Comparison of ENCODE assay signal across 28 cellular contexts in the genomic region with DNA sequence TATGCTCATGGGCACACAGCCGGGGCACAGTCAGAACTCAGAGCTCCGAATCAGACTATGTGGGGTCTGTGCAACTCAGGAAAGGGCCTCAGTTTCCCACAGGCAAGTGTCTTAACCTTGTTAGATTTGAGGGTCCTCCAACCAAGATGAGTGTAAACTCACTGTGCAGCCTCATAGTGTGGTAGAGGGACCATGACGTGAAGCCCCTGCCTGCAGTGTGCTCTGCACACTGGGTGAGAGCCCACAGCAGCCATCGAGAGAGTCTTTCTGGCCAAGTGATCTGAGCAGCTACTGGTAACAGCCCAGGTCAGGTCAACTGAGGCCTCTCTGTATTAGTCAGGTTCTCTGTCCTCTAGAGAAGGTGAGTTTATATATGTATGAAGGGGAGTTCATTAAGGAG. TPM values are rescaled to one million over a fixed set of nuclear protein-coding genes. Genes with fewer than 3 reads are reported as not detected.
A peak's percentile ranks its signal among the peaks of the same experiment; 100 is the strongest.
DNase-seq lines count a peak whose midpoint lies in the region; ATAC-seq and TF ChIP-seq lines count a peak whose summit lies in the region.
"Had no signal": no experiment of that assay in that cellular context is flagged by ENCODE, and none has a peak within 500 bp of the region (broad histone marks: within the 10 kb centered on the region; RNA-seq: fewer than 3 reads in every experiment).

No MANE protein-coding gene starts in this region.

- no peak overlapping the region for H3K4me3 Mint-ChIP-seq in stimulated activated naive CD8-positive, alpha-beta T cell treated with anti-CD3 and anti-CD28 coated beads, Interleukin-15, amount 100 ng/mL, for 72 hours
- no peak overlapping the region for H3K4me3 Mint-ChIP-seq in glutamatergic neuron (ENCODE audit: unreplicated experiment)
- H3K4me3 Mint-ChIP-seq: CD14-positive monocyte; CD4-positive, alpha-beta memory T cell; CD4-positive, CD25-positive, alpha-beta regulatory T cell; CD8-positive, alpha-beta memory T cell had no signal

- H3K27ac Mint-ChIP-seq in stimulated activated naive CD8-positive, alpha-beta T cell treated with anti-CD3 and anti-CD28 coated beads, Interleukin-15, amount 100 ng/mL, for 72 hours, result no peak overlapping the region
- no peak overlapping the region for H3K27ac Mint-ChIP-seq in glutamatergic neuron (ENCODE audit: unreplicated experiment)
- H3K27ac Mint-ChIP-seq: CD4-positive, alpha-beta memory T cell; CD4-positive, CD25-positive, alpha-beta regulatory T cell had no signal

- no peaks in the 10 kb centered on the region for H3K27me3 ChIP-seq in mucosa of rectum (ENCODE audit: control insufficient read depth in 2 of 2, insufficient read depth in 2 of 2, low read length in 2 of 2)
- H3K27me3 ChIP-seq: BE2C, BLaER1 had no signal

- no peak overlapping the region for H3K4me3 ChIP-seq in mucosa of rectum (ENCODE audit: low read length in 2 of 2)
- H3K4me3 ChIP-seq: BLaER1, GM12878 had no signal

- H3K36me3 Mint-ChIP-seq in glutamatergic neuron (ENCODE audit: unreplicated experiment), result no peaks in the 10 kb centered on the region
- H3K36me3 Mint-ChIP-seq: CD4-positive, alpha-beta memory T cell; CD4-positive, CD25-positive, alpha-beta regulatory T cell; CD8-positive, alpha-beta memory T cell had no signal

- H3K9ac ChIP-seq in mucosa of rectum (ENCODE audit: low read depth in 1 of 2, low read length in 2 of 2), result no peak overlapping the region
- H3K9ac ChIP-seq: BLaER1 had no signal

- H3K27me3 Mint-ChIP-seq in stimulated activated naive CD8-positive, alpha-beta T cell treated with anti-CD3 and anti-CD28 coated beads, Interleukin-15, amount 100 ng/mL, for 72 hours, result no peaks in the 10 kb centered on the region
- H3K27me3 Mint-ChIP-seq in glutamatergic neuron (ENCODE audit: unreplicated experiment), result peaks cover 14% of the 10 kb centered on the region

- no peaks in the 10 kb centered on the region for H3K36me3 ChIP-seq in mucosa of rectum (ENCODE audit: control insufficient read depth in 2 of 2, insufficient read depth in 2 of 2, low read length in 2 of 2)
- H3K36me3 ChIP-seq: BE2C, BLaER1 had no signal

- intact Hi-C loops in posterior vena cava (cut with DNase I), result no loop called here

- H3K27ac ChIP-seq in mucosa of rectum (ENCODE audit: low read depth in 2 of 2, low read length in 2 of 2), result peak overlapping the region; percentile 24 to 73
- H3K27ac ChIP-seq: BLaER1 had no signal

- peak; percentile 6 for ATAC-seq in stimulated activated naive CD8-positive, alpha-beta T cell treated with anti-CD3 and anti-CD28 coated beads, Interleukin-15, amount 100 ng/mL, for 72 hours
- ATAC-seq in stimulated activated naive CD8-positive, alpha-beta T cell treated with anti-CD3 and anti-CD28 coated beads, Interleukin-15, Interleukin-2, amounts not matched to agents 100 U/mL and 50 U/mL, for 24 hours, result no peak
- ATAC-seq in HG03571 (IDR thresholded peaks at IDR 0.05; ENCODE audit: unreplicated experiment) (no peak), SK-N-SH treated with all-trans-retinoic acid at 6 μM for 48 hours (no peak)
- ATAC-seq: GM12878 had no signal

- no peak for TF ChIP-seq CTCF in glutamatergic neuron (IDR thresholded peaks at IDR 0.05; ENCODE audit: partially characterized antibody, unreplicated experiment)

- peaks cover 7% of the 10 kb centered on the region for H3K4me1 Mint-ChIP-seq in stimulated activated naive CD8-positive, alpha-beta T cell treated with anti-CD3 and anti-CD28 coated beads, Interleukin-15, amount 100 ng/mL, for 72 hours
- no peaks in the 10 kb centered on the region for H3K4me1 Mint-ChIP-seq in glutamatergic neuron (ENCODE audit: low read depth, unreplicated experiment)

- H3K4me1 ChIP-seq in mucosa of rectum (ENCODE audit: control insufficient read depth in 2 of 2, insufficient read depth in 2 of 2, low read length in 2 of 2), result peaks cover 9 to 29% of the 10 kb centered on the region in 2 donors
- H3K4me1 ChIP-seq: BE2C had no signal

- no peaks in the 10 kb centered on the region for H3K9me3 ChIP-seq in mucosa of rectum (ENCODE audit: control insufficient read depth in 2 of 2, low read length in 2 of 2)

- DNase-seq in stimulated activated naive CD8-positive, alpha-beta T cell treated with anti-CD3 and anti-CD28 coated beads, Interleukin-15, amount 100 ng/mL, for 72 hours, result no peak
- no peak for DNase-seq in stimulated activated naive CD8-positive, alpha-beta T cell treated with anti-CD3 and anti-CD28 coated beads, Interleukin-15, Interleukin-2, amounts not matched to agents 100 U/mL and 50 U/mL, for 24 hours
- peak; percentile 25 for DNase-seq in posterior vena cava (ENCODE audit: low spot score)
- no peak for DNase-seq in glutamatergic neuron
- DNase-seq: 8988T; ACHN; BE2C; C1 segment of cervical spinal cord; CD4-positive, alpha-beta memory T cell; CD4-positive, CD25-positive, alpha-beta regulatory T cell; CD8-positive, alpha-beta memory T cell; COR-L47; DMS 273 treated with DMSO at 0.1 percent for 48 hours; DMS153; DMS53; DMS79; DND-41; EL; GDM1 had no signal

- no peaks in the 10 kb centered on the region for H3K9me3 Mint-ChIP-seq in stimulated activated naive CD8-positive, alpha-beta T cell treated with anti-CD3 and anti-CD28 coated beads, Interleukin-15, amount 100 ng/mL, for 72 hours
- peaks cover 15% of the 10 kb centered on the region for H3K9me3 Mint-ChIP-seq in glutamatergic neuron (ENCODE audit: unreplicated experiment)

TF ChIP-seq in SK-N-SH treated with all-trans-retinoic acid at 6 μM for 48 hours, 23 proteins besides CTCF, POLR2A, EP300 and RAD21:
- TF ChIP-seq ZC3H10 (CRISPR knock-in tag; IDR thresholded peaks at IDR 0.05), result no peak
- TF ChIP-seq, protein P1, sequence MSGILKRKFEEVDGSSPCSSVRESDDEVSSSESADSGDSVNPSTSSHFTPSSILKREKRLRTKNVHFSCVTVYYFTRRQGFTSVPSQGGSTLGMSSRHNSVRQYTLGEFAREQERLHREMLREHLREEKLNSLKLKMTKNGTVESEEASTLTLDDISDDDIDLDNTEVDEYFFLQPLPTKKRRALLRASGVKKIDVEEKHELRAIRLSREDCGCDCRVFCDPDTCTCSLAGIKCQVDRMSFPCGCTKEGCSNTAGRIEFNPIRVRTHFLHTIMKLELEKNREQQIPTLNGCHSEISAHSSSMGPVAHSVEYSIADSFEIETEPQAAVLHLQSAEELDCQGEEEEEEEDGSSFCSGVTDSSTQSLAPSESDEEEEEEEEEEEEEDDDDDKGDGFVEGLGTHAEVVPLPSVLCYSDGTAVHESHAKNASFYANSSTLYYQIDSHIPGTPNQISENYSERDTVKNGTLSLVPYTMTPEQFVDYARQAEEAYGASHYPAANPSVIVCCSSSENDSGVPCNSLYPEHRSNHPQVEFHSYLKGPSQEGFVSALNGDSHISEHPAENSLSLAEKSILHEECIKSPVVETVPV (CRISPR knock-in tag; IDR thresholded peaks at IDR 0.05), result no peak
- TF ChIP-seq PPARA (CRISPR knock-in tag; IDR thresholded peaks at IDR 0.05; ENCODE audit: borderline replicate concordance), result no peak
TF ChIP-seq in SK-N-SH treated with all-trans-retinoic acid at 6 μM for 48 hours: peak in this region for 0.

RNA-seq across cellular contexts. Expression of a gene that starts 0.6 kb away (rescaled TPM):
- total RNA-seq in posterior vena cava (not detected), glutamatergic neuron (ENCODE audit: unreplicated experiment) (not detected)
- total RNA-seq: A673; CD4-positive, alpha-beta memory T cell; CD4-positive, CD25-positive, alpha-beta regulatory T cell; CD8-positive, alpha-beta memory T cell; G401 had no signal

RNA-seq across cellular contexts. Expression of a gene that starts 53.6 kb away (rescaled TPM):
- total RNA-seq in posterior vena cava (not detected), glutamatergic neuron (ENCODE audit: unreplicated experiment) (not detected)
- total RNA-seq: A673; CD4-positive, alpha-beta memory T cell; CD4-positive, CD25-positive, alpha-beta regulatory T cell; CD8-positive, alpha-beta memory T cell; Daoy; G401 had no signal
